28 cellular contexts compared by ENCODE assay signal in the genomic region with DNA sequence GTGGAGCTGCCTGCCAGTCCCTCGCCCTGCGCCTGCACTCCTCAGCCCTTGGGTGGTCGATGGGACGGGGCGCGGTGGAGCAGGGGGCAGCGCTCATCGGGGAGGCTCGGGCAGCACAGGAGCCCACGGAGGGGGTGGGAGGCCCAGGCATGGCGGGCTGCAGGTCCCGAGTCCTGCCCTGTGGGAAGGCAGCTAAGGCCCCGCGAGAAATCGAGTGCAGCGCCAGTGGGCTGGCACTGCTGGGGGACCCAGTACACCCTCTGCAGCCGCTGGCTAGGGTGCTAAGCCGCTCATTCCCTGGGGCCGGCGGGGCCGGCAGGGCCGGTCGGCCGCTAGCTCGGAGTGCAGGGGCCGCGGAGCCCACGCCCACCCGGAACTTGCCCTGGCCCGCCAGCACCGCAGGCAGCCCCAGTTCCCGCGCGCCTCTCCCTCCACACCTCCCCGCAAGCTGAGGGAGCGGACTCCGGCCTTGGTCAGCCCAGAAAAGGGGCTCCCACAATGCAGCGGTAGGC.
"Had no signal": no experiment of that assay in that cellular context is flagged by ENCODE, and none has a peak within 500 bp of the region (broad histone marks: within the 10 kb centered on the region; RNA-seq: fewer than 3 reads in every experiment).

No MANE protein-coding gene starts in this region.

- DNase-seq: colonic mucosa; effector CD8-positive, alpha-beta T cell; endodermal cell; foreskin fibroblast; gastrocnemius medialis; mesenchymal stem cell; midbrain; naive thymus-derived CD4-positive, alpha-beta T cell; nucleus accumbens; ovary; retina; right lobe of liver; stimulated activated CD4-positive, alpha-beta T cell treated with anti-CD3 and anti-CD28 coated beads, Interleukin-2, amount 100 ng/mL, for 24 hours; stimulated activated CD4-positive, alpha-beta T cell treated with anti-CD3 and anti-CD28 coated beads, Interleukin-4, amount 100 ng/mL, for 24 hours; stimulated activated naive CD8-positive, alpha-beta T cell treated with anti-CD3 and anti-CD28 coated beads, Interleukin-15, Interleukin-2, amounts not matched to agents 100 U/mL and 50 U/mL, for 24 hours; substantia nigra; uterus had no signal

- H2AFZ ChIP-seq: neural progenitor cell had no signal

- H3K4me1 ChIP-seq: colonic mucosa, gastrocnemius medialis, neural progenitor cell, right lobe of liver, tibial nerve, upper lobe of left lung, uterus had no signal

- H3K27me3 Mint-ChIP-seq: dendritic cell treated with granulocyte-macrophage colony-stimulating factor and Interleukin-4, amounts not matched to agents 40 ng/mL and 50 ng/mL, for 4 days; naive thymus-derived CD4-positive, alpha-beta T cell; stimulated activated memory B cell treated with anti-CD40 and anti-IgM and Interleukin-4, amounts not matched to agents 10 μg/mL and 1 μg/mL and 100 μg/mL, for 72 hours had no signal

- H3K4me3 ChIP-seq: colonic mucosa, gastrocnemius medialis, neural progenitor cell, ovary, right lobe of liver, smooth muscle cell, thoracic aorta, tibial nerve, upper lobe of left lung, uterus had no signal

- H3K4me3 Mint-ChIP-seq: dendritic cell treated with granulocyte-macrophage colony-stimulating factor and Interleukin-4, amounts not matched to agents 40 ng/mL and 50 ng/mL, for 4 days; endodermal cell; naive thymus-derived CD4-positive, alpha-beta T cell; nephron; neural progenitor cell; stimulated activated memory B cell treated with anti-CD40 and anti-IgM and Interleukin-4, amounts not matched to agents 10 μg/mL and 1 μg/mL and 100 μg/mL, for 72 hours had no signal

- H3K27me3 ChIP-seq: colonic mucosa, gastrocnemius medialis, neural progenitor cell, ovary, right lobe of liver, tibial nerve, upper lobe of left lung, uterus had no signal

- H3K27ac ChIP-seq: colonic mucosa, epithelial cell of prostate, gastrocnemius medialis, neural progenitor cell, ovary, right lobe of liver, thoracic aorta, tibial nerve, upper lobe of left lung, uterus had no signal

- H3K36me3 ChIP-seq: colonic mucosa, gastrocnemius medialis, neural progenitor cell, ovary, right lobe of liver, thoracic aorta, tibial nerve, upper lobe of left lung, uterus had no signal

- H3K9me3 ChIP-seq: colonic mucosa, gastrocnemius medialis, ovary, right lobe of liver, thoracic aorta, uterus had no signal

- H3K9ac ChIP-seq: neural progenitor cell had no signal

- H3K4me1 Mint-ChIP-seq: endodermal cell; naive thymus-derived CD4-positive, alpha-beta T cell; nephron; neural progenitor cell; stimulated activated memory B cell treated with anti-CD40 and anti-IgM and Interleukin-4, amounts not matched to agents 10 μg/mL and 1 μg/mL and 100 μg/mL, for 72 hours had no signal

- H3K36me3 Mint-ChIP-seq: naive thymus-derived CD4-positive, alpha-beta T cell; neural progenitor cell; stimulated activated memory B cell treated with anti-CD40 and anti-IgM and Interleukin-4, amounts not matched to agents 10 μg/mL and 1 μg/mL and 100 μg/mL, for 72 hours had no signal

- H3K4me2 ChIP-seq: neural progenitor cell, smooth muscle cell had no signal

- H3K27ac Mint-ChIP-seq: dendritic cell treated with granulocyte-macrophage colony-stimulating factor and Interleukin-4, amounts not matched to agents 40 ng/mL and 50 ng/mL, for 4 days; endodermal cell; naive thymus-derived CD4-positive, alpha-beta T cell; nephron; neural progenitor cell; stimulated activated memory B cell treated with anti-CD40 and anti-IgM and Interleukin-4, amounts not matched to agents 10 μg/mL and 1 μg/mL and 100 μg/mL, for 72 hours had no signal

- ATAC-seq: esophagus mucosa; gastrocnemius medialis; left lobe of liver; naive thymus-derived CD4-positive, alpha-beta T cell; right lobe of liver; stimulated activated memory B cell treated with anti-CD40 and anti-IgM and Interleukin-4, amounts not matched to agents 10 μg/mL and 1 μg/mL and 100 μg/mL, for 72 hours; stimulated activated naive CD8-positive, alpha-beta T cell treated with anti-CD3 and anti-CD28 coated beads, Interleukin-15, Interleukin-2, amounts not matched to agents 100 U/mL and 50 U/mL, for 24 hours had no signal
